In the genomic region with DNA sequence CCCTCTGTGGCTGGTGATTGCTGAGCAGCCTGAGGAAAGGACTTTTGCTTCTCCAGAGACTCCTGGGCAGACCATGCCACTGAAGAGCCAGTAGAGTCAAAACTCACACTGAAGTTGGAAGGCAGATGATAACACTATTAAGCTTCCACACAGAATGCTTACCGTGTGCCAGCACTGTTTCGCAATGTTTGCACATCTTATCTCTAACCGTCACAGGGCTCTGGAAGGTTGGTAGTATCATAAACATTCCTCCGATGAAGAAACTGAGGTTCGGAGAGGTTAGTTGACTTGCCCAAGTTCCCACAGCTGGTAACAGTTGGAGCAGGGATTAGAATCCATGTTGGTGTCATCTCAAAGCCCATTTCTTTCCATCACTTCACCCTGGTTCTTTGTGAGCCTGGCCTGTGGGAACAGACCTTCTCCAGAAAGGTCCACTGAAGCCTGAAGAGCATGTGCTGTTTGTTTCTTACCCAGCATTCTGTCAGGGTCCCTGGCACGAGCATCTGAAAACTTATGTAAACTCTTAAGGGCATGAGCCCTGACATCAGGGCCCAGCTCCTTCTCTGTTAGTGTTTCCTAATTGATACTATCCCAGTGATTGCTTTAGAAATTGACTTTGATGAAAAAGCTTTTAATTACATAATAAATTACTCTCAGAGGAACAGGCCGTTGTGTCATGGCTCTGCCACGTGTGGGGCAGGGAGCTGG, we compare ENCODE assay signal across 1 cellular context.
TF ChIP-seq lines count a peak whose summit lies in the region.

No MANE protein-coding gene starts in this region.

TF ChIP-seq in K562, 482 proteins besides CTCF, POLR2A, EP300 and RAD21 (continued from another document and continues in another):
- TF ChIP-seq KLF6 (CRISPR knock-in tag; IDR thresholded peaks at IDR 0.05; ENCODE audit: borderline replicate concordance) (peak; percentile 15; the same call in 1 of the 2 replicates), ZNF224 (CRISPR knock-in tag; IDR thresholded peaks at IDR 0.05) (no peak), KDM1A (IDR thresholded peaks at IDR 0.05) (peak in 1 of 2 experiments; percentile 54; a peak in 2 of 4 replicates), KLF13 (tag; IDR thresholded peaks at IDR 0.05; ENCODE audit: borderline replicate concordance, low read depth) (no peak), GTF2E2 (tag; IDR thresholded peaks at IDR 0.05) (no peak), HEY1 (CRISPR knock-in tag; IDR thresholded peaks at IDR 0.05; ENCODE audit: borderline replicate concordance) (no peak), ZBTB17 (CRISPR knock-in tag; IDR thresholded peaks at IDR 0.05) (no peak), POLR2AphosphoS5 (IDR thresholded peaks at IDR 0.05; ENCODE audit: control insufficient read depth, insufficient read depth, low read depth, low read length) (peak; percentile 70; the same call in 1 of the 2 replicates), CCNT2 (IDR thresholded peaks at IDR 0.05; ENCODE audit: borderline replicate concordance, extremely low read depth, insufficient read length, low read depth, low read length) (peak; percentile 53), CEBPB (tag; IDR thresholded peaks at IDR 0.05) (peak; percentile 99), PHB (CRISPR knock-in tag; IDR thresholded peaks at IDR 0.05) (no peak), TEAD4 (IDR thresholded peaks at IDR 0.05; ENCODE audit: low read length) (peak; percentile 82), TEAD4 (CRISPR knock-in tag; IDR thresholded peaks at IDR 0.05; ENCODE audit: borderline replicate concordance) (no peak), ZNF217 (CRISPR knock-in tag; IDR thresholded peaks at IDR 0.05) (no peak), RCOR1 (IDR thresholded peaks at IDR 0.05; ENCODE audit: borderline replicate concordance in 1 of 2, low read depth in 2 of 2, low read length in 2 of 2) (peak in 1 of 2 experiments; percentile 77; a peak in 2 of 4 replicates), ARHGAP35 (IDR thresholded peaks at IDR 0.05; ENCODE audit: partially characterized antibody) (no peak)
- TF ChIP-seq, protein P1, sequence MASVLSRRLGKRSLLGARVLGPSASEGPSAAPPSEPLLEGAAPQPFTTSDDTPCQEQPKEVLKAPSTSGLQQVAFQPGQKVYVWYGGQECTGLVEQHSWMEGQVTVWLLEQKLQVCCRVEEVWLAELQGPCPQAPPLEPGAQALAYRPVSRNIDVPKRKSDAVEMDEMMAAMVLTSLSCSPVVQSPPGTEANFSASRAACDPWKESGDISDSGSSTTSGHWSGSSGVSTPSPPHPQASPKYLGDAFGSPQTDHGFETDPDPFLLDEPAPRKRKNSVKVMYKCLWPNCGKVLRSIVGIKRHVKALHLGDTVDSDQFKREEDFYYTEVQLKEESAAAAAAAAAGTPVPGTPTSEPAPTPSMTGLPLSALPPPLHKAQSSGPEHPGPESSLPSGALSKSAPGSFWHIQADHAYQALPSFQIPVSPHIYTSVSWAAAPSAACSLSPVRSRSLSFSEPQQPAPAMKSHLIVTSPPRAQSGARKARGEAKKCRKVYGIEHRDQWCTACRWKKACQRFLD (CRISPR knock-in tag; IDR thresholded peaks at IDR 0.05): peak; percentile 50; the same call in 1 of the 2 replicates
- TF ChIP-seq, protein P2, sequence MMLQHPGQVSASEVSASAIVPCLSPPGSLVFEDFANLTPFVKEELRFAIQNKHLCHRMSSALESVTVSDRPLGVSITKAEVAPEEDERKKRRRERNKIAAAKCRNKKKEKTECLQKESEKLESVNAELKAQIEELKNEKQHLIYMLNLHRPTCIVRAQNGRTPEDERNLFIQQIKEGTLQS (IDR thresholded peaks at IDR 0.05): peak; percentile 57
- TF ChIP-seq, protein P2 (CRISPR knock-in tag; conservative IDR thresholded peaks at IDR 0.05): no peak
- TF ChIP-seq, protein P3, sequence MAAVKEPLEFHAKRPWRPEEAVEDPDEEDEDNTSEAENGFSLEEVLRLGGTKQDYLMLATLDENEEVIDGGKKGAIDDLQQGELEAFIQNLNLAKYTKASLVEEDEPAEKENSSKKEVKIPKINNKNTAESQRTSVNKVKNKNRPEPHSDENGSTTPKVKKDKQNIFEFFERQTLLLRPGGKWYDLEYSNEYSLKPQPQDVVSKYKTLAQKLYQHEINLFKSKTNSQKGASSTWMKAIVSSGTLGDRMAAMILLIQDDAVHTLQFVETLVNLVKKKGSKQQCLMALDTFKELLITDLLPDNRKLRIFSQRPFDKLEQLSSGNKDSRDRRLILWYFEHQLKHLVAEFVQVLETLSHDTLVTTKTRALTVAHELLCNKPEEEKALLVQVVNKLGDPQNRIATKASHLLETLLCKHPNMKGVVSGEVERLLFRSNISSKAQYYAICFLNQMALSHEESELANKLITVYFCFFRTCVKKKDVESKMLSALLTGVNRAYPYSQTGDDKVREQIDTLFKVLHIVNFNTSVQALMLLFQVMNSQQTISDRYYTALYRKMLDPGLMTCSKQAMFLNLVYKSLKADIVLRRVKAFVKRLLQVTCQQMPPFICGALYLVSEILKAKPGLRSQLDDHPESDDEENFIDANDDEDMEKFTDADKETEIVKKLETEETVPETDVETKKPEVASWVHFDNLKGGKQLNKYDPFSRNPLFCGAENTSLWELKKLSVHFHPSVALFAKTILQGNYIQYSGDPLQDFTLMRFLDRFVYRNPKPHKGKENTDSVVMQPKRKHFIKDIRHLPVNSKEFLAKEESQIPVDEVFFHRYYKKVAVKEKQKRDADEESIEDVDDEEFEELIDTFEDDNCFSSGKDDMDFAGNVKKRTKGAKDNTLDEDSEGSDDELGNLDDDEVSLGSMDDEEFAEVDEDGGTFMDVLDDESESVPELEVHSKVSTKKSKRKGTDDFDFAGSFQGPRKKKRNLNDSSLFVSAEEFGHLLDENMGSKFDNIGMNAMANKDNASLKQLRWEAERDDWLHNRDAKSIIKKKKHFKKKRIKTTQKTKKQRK (IDR thresholded peaks at IDR 0.05; ENCODE audit: borderline replicate concordance, low read depth, low read length): no peak
- TF ChIP-seq, protein P4, sequence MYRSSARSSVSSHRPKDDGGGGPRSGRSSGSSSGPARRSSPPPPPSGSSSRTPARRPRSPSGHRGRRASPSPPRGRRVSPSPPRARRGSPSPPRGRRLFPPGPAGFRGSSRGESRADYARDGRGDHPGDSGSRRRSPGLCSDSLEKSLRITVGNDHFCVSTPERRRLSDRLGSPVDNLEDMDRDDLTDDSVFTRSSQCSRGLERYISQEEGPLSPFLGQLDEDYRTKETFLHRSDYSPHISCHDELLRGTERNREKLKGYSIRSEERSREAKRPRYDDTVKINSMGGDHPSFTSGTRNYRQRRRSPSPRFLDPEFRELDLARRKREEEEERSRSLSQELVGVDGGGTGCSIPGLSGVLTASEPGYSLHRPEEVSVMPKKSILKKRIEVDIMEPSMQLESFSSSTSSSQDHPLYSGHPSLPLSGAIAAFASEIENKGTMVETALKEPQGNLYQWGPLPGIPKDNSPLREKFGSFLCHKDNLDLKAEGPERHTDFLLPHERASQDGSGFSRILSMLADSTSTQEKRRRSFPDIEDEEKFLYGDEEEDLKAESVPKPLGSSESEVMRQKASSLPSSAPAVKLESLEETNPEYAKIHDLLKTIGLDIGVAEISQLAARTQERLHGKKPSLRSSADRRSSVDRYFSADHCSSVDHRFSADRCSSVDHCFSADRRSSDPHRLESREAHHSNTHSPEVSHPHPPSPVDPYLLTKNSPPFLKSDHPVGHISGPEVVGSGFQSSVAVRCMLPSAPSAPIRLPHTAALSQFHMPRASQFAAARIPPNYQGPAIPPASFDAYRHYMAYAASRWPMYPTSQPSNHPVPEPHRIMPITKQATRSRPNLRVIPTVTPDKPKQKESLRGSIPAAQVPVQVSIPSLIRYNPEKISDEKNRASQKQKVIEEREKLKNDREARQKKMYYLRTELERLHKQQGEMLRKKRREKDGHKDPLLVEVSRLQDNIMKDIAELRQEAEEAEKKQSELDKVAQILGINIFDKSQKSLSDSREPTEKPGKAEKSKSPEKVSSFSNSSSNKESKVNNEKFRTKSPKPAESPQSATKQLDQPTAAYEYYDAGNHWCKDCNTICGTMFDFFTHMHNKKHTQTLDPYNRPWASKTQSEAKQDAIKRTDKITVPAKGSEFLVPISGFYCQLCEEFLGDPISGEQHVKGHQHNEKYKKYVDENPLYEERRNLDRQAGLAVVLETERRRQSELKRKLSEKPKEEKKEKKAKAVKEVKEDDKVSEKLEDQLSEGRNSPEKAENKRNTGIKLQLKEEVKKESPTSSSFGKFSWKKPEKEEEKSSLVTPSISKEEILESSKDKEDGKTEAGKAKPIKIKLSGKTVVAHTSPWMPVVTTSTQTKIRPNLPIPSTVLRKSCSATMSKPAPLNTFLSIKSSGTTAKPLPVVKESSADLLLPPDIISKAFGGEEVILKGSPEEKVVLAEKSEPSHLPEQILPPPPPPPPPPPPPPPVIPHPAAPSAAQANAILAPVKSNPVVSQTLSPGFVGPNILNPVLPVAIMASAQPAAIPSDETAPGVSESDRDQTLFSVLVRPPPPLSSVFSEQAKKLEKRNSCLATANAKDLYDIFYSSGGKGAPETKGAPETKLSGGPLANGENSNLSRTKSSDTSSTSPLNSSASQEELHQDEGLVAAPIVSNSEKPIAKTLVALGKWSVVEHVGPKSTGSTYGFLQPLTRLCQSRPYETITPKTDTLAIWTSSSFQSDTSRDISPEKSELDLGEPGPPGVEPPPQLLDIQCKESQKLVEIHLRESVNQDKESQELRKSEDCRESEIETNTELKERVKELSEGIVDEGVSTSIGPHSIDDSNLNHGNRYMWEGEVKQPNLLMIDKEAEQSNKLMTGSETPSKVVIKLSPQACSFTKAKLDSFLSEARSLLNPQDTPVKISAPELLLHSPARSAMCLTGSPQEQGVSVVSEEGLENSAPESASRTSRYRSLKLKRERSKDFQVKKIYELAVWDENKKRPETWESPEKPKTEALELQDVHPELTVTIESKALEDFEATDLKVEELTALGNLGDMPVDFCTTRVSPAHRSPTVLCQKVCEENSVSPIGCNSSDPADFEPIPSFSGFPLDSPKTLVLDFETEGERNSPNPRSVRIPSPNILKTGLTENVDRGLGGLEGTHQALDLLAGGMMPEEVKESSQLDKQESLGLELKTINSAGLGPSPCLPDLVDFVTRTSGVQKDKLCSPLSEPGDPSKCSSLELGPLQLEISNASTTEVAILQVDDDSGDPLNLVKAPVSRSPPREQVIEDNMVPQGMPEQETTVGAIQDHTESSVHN (IDR thresholded peaks at IDR 0.05; ENCODE audit: borderline replicate concordance in 1 of 2, low read depth in 1 of 2): no peak
- TF ChIP-seq, protein P5, sequence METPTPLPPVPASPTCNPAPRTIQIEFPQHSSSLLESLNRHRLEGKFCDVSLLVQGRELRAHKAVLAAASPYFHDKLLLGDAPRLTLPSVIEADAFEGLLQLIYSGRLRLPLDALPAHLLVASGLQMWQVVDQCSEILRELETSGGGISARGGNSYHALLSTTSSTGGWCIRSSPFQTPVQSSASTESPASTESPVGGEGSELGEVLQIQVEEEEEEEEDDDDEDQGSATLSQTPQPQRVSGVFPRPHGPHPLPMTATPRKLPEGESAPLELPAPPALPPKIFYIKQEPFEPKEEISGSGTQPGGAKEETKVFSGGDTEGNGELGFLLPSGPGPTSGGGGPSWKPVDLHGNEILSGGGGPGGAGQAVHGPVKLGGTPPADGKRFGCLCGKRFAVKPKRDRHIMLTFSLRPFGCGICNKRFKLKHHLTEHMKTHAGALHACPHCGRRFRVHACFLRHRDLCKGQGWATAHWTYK (CRISPR knock-in tag; IDR thresholded peaks at IDR 0.05): no peak
- TF ChIP-seq, protein P6, sequence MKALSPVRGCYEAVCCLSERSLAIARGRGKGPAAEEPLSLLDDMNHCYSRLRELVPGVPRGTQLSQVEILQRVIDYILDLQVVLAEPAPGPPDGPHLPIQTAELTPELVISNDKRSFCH (CRISPR knock-in tag; IDR thresholded peaks at IDR 0.05): no peak
- TF ChIP-seq, protein P6 (tag; IDR thresholded peaks at IDR 0.05): peak; percentile 50
- TF ChIP-seq, protein P7, sequence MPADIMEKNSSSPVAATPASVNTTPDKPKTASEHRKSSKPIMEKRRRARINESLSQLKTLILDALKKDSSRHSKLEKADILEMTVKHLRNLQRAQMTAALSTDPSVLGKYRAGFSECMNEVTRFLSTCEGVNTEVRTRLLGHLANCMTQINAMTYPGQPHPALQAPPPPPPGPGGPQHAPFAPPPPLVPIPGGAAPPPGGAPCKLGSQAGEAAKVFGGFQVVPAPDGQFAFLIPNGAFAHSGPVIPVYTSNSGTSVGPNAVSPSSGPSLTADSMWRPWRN (IDR thresholded peaks at IDR 0.05; ENCODE audit: low read depth): 0 out of 2 replicates have a peak, but pooled peaks have one; percentile 35
- TF ChIP-seq, protein P8, sequence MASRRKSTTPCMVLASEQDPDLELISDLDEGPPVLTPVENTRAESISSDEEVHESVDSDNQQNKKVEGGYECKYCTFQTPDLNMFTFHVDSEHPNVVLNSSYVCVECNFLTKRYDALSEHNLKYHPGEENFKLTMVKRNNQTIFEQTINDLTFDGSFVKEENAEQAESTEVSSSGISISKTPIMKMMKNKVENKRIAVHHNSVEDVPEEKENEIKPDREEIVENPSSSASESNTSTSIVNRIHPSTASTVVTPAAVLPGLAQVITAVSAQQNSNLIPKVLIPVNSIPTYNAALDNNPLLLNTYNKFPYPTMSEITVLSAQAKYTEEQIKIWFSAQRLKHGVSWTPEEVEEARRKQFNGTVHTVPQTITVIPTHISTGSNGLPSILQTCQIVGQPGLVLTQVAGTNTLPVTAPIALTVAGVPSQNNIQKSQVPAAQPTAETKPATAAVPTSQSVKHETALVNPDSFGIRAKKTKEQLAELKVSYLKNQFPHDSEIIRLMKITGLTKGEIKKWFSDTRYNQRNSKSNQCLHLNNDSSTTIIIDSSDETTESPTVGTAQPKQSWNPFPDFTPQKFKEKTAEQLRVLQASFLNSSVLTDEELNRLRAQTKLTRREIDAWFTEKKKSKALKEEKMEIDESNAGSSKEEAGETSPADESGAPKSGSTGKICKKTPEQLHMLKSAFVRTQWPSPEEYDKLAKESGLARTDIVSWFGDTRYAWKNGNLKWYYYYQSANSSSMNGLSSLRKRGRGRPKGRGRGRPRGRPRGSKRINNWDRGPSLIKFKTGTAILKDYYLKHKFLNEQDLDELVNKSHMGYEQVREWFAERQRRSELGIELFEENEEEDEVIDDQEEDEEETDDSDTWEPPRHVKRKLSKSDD (conservative IDR thresholded peaks at IDR 0.05; ENCODE audit: low read length): no peak
- TF ChIP-seq, protein P9, sequence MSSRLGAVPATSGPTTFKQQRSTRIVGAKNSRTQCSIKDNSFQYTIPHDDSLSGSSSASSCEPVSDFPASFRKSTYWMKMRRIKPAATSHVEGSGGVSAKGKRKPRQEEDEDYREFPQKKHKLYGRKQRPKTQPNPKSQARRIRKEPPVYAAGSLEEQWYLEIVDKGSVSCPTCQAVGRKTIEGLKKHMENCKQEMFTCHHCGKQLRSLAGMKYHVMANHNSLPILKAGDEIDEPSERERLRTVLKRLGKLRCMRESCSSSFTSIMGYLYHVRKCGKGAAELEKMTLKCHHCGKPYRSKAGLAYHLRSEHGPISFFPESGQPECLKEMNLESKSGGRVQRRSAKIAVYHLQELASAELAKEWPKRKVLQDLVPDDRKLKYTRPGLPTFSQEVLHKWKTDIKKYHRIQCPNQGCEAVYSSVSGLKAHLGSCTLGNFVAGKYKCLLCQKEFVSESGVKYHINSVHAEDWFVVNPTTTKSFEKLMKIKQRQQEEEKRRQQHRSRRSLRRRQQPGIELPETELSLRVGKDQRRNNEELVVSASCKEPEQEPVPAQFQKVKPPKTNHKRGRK (tag; IDR thresholded peaks at IDR 0.05): no peak
